ENCODE assay signal across 11 cellular contexts in the genomic region with DNA sequence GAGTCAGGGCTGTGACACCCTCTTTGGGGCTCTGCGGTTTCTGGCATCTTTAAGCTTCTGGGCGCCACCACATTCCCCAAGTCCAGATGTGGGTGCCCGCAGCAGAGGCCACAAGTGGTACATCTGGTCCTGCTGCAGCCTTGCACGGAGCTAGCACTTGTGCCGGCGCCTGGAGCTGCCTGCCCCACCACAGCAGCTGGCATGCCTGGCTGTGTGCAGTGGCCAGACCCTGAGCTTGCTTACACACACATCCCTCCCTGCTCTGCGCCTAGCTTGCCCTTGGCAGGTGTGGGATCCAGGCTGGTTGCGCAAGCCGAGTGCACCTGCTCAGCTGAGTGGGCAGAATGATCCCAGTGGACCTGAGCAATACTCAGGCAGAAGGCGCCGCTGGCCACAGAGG. TPM values are rescaled to one million over a fixed set of nuclear protein-coding genes. Genes with fewer than 3 reads are reported as not detected.
"Had no signal": no experiment of that assay in that cellular context is flagged by ENCODE, and none has a peak within 500 bp of the region (broad histone marks: within the 10 kb centered on the region; RNA-seq: fewer than 3 reads in every experiment).

No MANE protein-coding gene starts in this region.

- H3K27ac Mint-ChIP-seq: nephron progenitor cell had no signal

- H3K4me1 Mint-ChIP-seq: nephron progenitor cell had no signal

- H3K4me3 Mint-ChIP-seq: nephron progenitor cell had no signal

- DNase-seq: activated CD4-positive, alpha-beta T cell treated with anti-CD3 and anti-CD28 coated beads for 4 hours; activated CD8-positive, alpha-beta memory T cell treated with anti-CD3 and anti-CD28 coated beads for 24 hours; activated naive CD4-positive, alpha-beta T cell treated with Interleukin-2 at 50 U/mL for 16 hours; hypothalamus; nephron progenitor cell; stimulated activated CD4-positive, alpha-beta T cell treated with anti-CD3 and anti-CD28 coated beads, Interleukin-15, amount 100 ng/mL, for 24 hours; stimulated activated CD4-positive, alpha-beta T cell treated with anti-CD3 and anti-CD28 coated beads, Interleukin-4, amount 100 ng/mL, for 4 hours; tibial artery had no signal

RNA-seq across cellular contexts. Expression of gene SLC4A10, which starts 27.3 kb away (rescaled TPM):
- total RNA-seq: astrocyte, fibroblast of villous mesenchyme, lung microvascular endothelial cell had no signal
